In the genomic region with DNA sequence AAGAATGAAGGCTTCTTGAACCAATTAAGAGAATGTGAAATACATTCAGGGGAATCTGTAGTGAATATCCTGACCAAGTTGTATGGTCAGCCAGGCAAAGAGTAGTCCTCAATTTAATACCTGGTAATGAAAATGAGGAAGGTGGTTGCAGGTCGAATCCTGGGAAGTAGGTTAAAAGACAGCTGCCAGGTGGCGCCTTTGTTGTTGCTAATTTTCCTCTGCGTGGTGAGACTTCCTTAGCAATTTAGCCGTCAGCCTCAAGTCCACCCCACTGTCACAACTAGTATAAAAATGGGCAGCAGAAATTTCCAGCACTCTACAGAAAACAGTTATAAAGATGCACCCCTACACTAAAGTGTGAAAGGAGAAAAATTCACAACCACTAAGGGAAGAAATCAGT, we compare ENCODE assay signal across 11 cellular contexts.
DNase-seq lines count a peak whose midpoint lies in the region; ATAC-seq and TF ChIP-seq lines count a peak whose summit lies in the region.
"Had no signal": no experiment of that assay in that cellular context is flagged by ENCODE, and none has a peak within 500 bp of the region (broad histone marks: within the 10 kb centered on the region; RNA-seq: fewer than 3 reads in every experiment).

No MANE protein-coding gene starts in this region.

- peak in 1 of 2 experiments; percentile 24 for DNase-seq in Caco-2
- peak; percentile 20 for DNase-seq in WERI-Rb-1
- DNase-seq in kidney glomerular epithelial cell (lab: John Stamatoyannopoulos, UW): peak; percentile 27
- DNase-seq in HPDE6-E6E7 (ENCODE audit: extremely low spot score): no peak
- DNase-seq in activated CD8-positive, alpha-beta memory T cell treated with anti-CD3 and anti-CD28 coated beads, Interleukin-2, amount 50 U/mL, for 4 hours: no peak
- DNase-seq in Peyer's patch: no peak
- DNase-seq: activated naive CD8-positive, alpha-beta T cell treated with anti-CD3 and anti-CD28 coated beads, Interleukin-2, amount 10 ng/mL, durations not matched to agents 7 days and 5 days had no signal

- H3K4me1 Mint-ChIP-seq in Caco-2 (ENCODE audit: low read depth, unreplicated experiment): no peaks in the 10 kb centered on the region
- H3K4me1 Mint-ChIP-seq: activated naive CD8-positive, alpha-beta T cell treated with anti-CD3 and anti-CD28 coated beads, Interleukin-2, amount 10 ng/mL, durations not matched to agents 7 days and 5 days; memory B cell had no signal

- H3K36me3 ChIP-seq in Caco-2 (ENCODE audit: control insufficient read depth, insufficient read depth, low read length) (no peaks in the 10 kb centered on the region), HEK293 (ENCODE audit: control insufficient read depth in 2 of 2, insufficient read depth in 1 of 2, low read length in 2 of 2) (no peaks in the 10 kb centered on the region), WERI-Rb-1 (no peaks in the 10 kb centered on the region), Peyer's patch (no peaks in the 10 kb centered on the region)
- H3K36me3 ChIP-seq: SJCRH30 had no signal

- H3K9me3 ChIP-seq in Caco-2 (no peaks in the 10 kb centered on the region), HEK293 (ENCODE audit: control insufficient read depth, insufficient read depth, low read depth, low read length) (no peaks in the 10 kb centered on the region), WERI-Rb-1 (ENCODE audit: severe bottlenecking) (no peaks in the 10 kb centered on the region), Peyer's patch (no peaks in the 10 kb centered on the region)
- H3K9me3 ChIP-seq: SJCRH30 had no signal

- H3K9me3 Mint-ChIP-seq in Caco-2 (ENCODE audit: unreplicated experiment): no peaks in the 10 kb centered on the region
- H3K9me3 Mint-ChIP-seq: activated naive CD8-positive, alpha-beta T cell treated with anti-CD3 and anti-CD28 coated beads, Interleukin-2, amount 10 ng/mL, durations not matched to agents 7 days and 5 days; memory B cell had no signal

- H3K27ac ChIP-seq in HEK293 (ENCODE audit: extremely low read depth, low read depth, low read length): no peak overlapping the region
- no peak overlapping the region for H3K27ac ChIP-seq in WERI-Rb-1
- H3K27ac ChIP-seq in Peyer's patch: no peak overlapping the region
- H3K27ac ChIP-seq: SJCRH30 had no signal

- H3K36me3 Mint-ChIP-seq in Caco-2 (ENCODE audit: insufficient read depth, unreplicated experiment): no peaks in the 10 kb centered on the region
- H3K36me3 Mint-ChIP-seq: activated naive CD8-positive, alpha-beta T cell treated with anti-CD3 and anti-CD28 coated beads, Interleukin-2, amount 10 ng/mL, durations not matched to agents 7 days and 5 days; memory B cell had no signal

- H3K27me3 ChIP-seq in Caco-2 (replicated peaks; ENCODE audit: control insufficient read depth, insufficient read depth, low read length) (no peaks in the 10 kb centered on the region), WERI-Rb-1 (ENCODE audit: insufficient read depth, low read depth, severe bottlenecking) (no peaks in the 10 kb centered on the region), Peyer's patch (no peaks in the 10 kb centered on the region)
- H3K27me3 ChIP-seq: SJCRH30 had no signal

- H3K27ac Mint-ChIP-seq in Caco-2 (ENCODE audit: unreplicated experiment): no peak overlapping the region
- H3K27ac Mint-ChIP-seq: activated naive CD8-positive, alpha-beta T cell treated with anti-CD3 and anti-CD28 coated beads, Interleukin-2, amount 10 ng/mL, durations not matched to agents 7 days and 5 days; memory B cell had no signal

- CTCF ChIA-PET in Caco-2 (lab: Charles Lee) (interaction anchor here (2.1 kb wide), 2 partner anchors 338 to 342 kb away, joined by 9 to 10 read pairs; no protein-coding TSS in a partner anchor), HEK293 (lab: Yijun Ruan, JAX) (interaction anchor here (1.2 to 1.3 kb wide), 2 partner anchors 10 to 129 kb away, joined by 4 read pairs; no protein-coding TSS in a partner anchor)

- no peak for TF ChIP-seq POLR2A in Peyer's patch (IDR thresholded peaks at IDR 0.05)

- ATAC-seq in GM19455 (IDR thresholded peaks at IDR 0.05; ENCODE audit: unreplicated experiment): no peak

- TF ChIP-seq CTCF in Caco-2 (IDR thresholded peaks at IDR 0.05; ENCODE audit: insufficient read depth in 1 of 2, low read depth in 1 of 2, low read length in 1 of 2, severe bottlenecking in 1 of 2, unreplicated experiment in 1 of 2) (peak; percentile 15 to 21), HEK293 (tag by site-specific recombination; IDR thresholded peaks at IDR 0.05) (peak; percentile 35; the same call in 1 of the 2 replicates), WERI-Rb-1 (IDR thresholded peaks at IDR 0.05; ENCODE audit: low read depth, low read length) (peak; percentile 15; the same call in 1 of the 2 replicates), Peyer's patch (IDR thresholded peaks at IDR 0.05) (peak in 3 of 6 experiments; percentile 25 to 39 (median 28))

- BruUV-seq in Caco-2 (replicated peaks; lab: Mats Ljungman, UMichigan): no TSS peak

- H3K4me1 ChIP-seq in Caco-2: no peaks in the 10 kb centered on the region
- no peaks in the 10 kb centered on the region; the same call in 1 of the 2 replicates for H3K4me1 ChIP-seq in HEK293 (ENCODE audit: control insufficient read depth, insufficient read depth, low read length)
- no peaks in the 10 kb centered on the region for H3K4me1 ChIP-seq in Peyer's patch
- H3K4me1 ChIP-seq: SJCRH30 had no signal

- H3K4me3 Mint-ChIP-seq in Caco-2 (ENCODE audit: unreplicated experiment): no peak overlapping the region
- H3K4me3 Mint-ChIP-seq: activated naive CD8-positive, alpha-beta T cell treated with anti-CD3 and anti-CD28 coated beads, Interleukin-2, amount 10 ng/mL, durations not matched to agents 7 days and 5 days; memory B cell had no signal

- POLR2A ChIA-PET in Caco-2 (lab: Charles Lee) (no interaction called here), HEK293 (lab: Yijun Ruan, JAX) (no interaction called here)

- H3K27me3 Mint-ChIP-seq in Caco-2 (ENCODE audit: insufficient read depth, unreplicated experiment): peaks cover 11% of the 10 kb centered on the region

- H3K4me3 ChIP-seq in Caco-2 (ENCODE audit: low read depth, low read length): no peak overlapping the region
- H3K4me3 ChIP-seq in HEK293 (ENCODE audit: low read depth, low read length): no peak overlapping the region
- no peak overlapping the region for H3K4me3 ChIP-seq in WERI-Rb-1 (ENCODE audit: low read depth, low read length)
- no peak overlapping the region for H3K4me3 ChIP-seq in Peyer's patch
- H3K4me3 ChIP-seq: SJCRH30 had no signal

- intact Hi-C loops in Caco-2 (cut with micrococcal nuclease; ENCODE audit: unreplicated experiment): loop anchor here (1.0 kb wide), 2 partner anchors 338 to 342 kb away; no protein-coding TSS in a partner anchor

TF ChIP-seq in HEK293, 187 proteins besides CTCF, POLR2A, EP300 and RAD21:
- TF ChIP-seq, protein P1, sequence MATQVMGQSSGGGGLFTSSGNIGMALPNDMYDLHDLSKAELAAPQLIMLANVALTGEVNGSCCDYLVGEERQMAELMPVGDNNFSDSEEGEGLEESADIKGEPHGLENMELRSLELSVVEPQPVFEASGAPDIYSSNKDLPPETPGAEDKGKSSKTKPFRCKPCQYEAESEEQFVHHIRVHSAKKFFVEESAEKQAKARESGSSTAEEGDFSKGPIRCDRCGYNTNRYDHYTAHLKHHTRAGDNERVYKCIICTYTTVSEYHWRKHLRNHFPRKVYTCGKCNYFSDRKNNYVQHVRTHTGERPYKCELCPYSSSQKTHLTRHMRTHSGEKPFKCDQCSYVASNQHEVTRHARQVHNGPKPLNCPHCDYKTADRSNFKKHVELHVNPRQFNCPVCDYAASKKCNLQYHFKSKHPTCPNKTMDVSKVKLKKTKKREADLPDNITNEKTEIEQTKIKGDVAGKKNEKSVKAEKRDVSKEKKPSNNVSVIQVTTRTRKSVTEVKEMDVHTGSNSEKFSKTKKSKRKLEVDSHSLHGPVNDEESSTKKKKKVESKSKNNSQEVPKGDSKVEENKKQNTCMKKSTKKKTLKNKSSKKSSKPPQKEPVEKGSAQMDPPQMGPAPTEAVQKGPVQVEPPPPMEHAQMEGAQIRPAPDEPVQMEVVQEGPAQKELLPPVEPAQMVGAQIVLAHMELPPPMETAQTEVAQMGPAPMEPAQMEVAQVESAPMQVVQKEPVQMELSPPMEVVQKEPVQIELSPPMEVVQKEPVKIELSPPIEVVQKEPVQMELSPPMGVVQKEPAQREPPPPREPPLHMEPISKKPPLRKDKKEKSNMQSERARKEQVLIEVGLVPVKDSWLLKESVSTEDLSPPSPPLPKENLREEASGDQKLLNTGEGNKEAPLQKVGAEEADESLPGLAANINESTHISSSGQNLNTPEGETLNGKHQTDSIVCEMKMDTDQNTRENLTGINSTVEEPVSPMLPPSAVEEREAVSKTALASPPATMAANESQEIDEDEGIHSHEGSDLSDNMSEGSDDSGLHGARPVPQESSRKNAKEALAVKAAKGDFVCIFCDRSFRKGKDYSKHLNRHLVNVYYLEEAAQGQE (tag by site-specific recombination; IDR thresholded peaks at IDR 0.05): no peak
- peak; percentile 27 for TF ChIP-seq ZNF654 (tag by site-specific recombination; IDR thresholded peaks at IDR 0.05; ENCODE audit: low read depth)

Comparison
In these comparisons a context has a peak if more than half of its experiments do, and no peak if none do; other contexts are left out.
1. DNase-seq: peak in WERI-Rb-1 (single experiment) and kidney glomerular epithelial cell (single experiment); none in HPDE6-E6E7 (single experiment), activated CD8-positive, alpha-beta memory T cell treated with anti-CD3 and anti-CD28 coated beads, Interleukin-2, amount 50 U/mL, for 4 hours (single experiment) and Peyer's patch (0 of 3).